In genomic region chr10:78332013-78332412, GRCh38 we compare ENCODE assay signal across 18 cellular contexts.
A peak's percentile ranks its signal among the peaks of the same experiment; 100 is the strongest.
DNase-seq lines count a peak whose midpoint lies in the region; ATAC-seq, FAIRE-seq and TF ChIP-seq lines count a peak whose summit lies in the region.
"Had no signal": no experiment of that assay in that cellular context is flagged by ENCODE, and none has a peak within 500 bp of the region (broad histone marks: within the 10 kb centered on the region; RNA-seq: fewer than 3 reads in every experiment).

No MANE protein-coding gene starts in this region.

- no peak for TF ChIP-seq CTCF in gastroesophageal sphincter (IDR thresholded peaks at IDR 0.05)
- TF ChIP-seq CTCF in ovary (IDR thresholded peaks at IDR 0.05) = no peak
- no peak for TF ChIP-seq CTCF in uterus (IDR thresholded peaks at IDR 0.05)
- TF ChIP-seq CTCF in esophagus squamous epithelium (IDR thresholded peaks at IDR 0.05) = no peak

- intact Hi-C loops in ovary (cut with DNase I) (no loop called here), uterus (cut with DNase I; ENCODE audit: low total_unique reads) (no loop called here), esophagus squamous epithelium (cut with DNase I) (no loop called here)

- H3K9me3 ChIP-seq in gastroesophageal sphincter (no peaks in the 10 kb centered on the region), ovary (no peaks in the 10 kb centered on the region), uterus (no peaks in the 10 kb centered on the region), esophagus squamous epithelium (peaks cover 0 to 5% (median 0%) of the 10 kb centered on the region in 3 donors)
- H3K9me3 ChIP-seq: Peyer's patch had no signal

- H3K27me3 ChIP-seq in gastroesophageal sphincter = no peaks in the 10 kb centered on the region
- no peaks in the 10 kb centered on the region for H3K27me3 ChIP-seq in ovary
- no peaks in the 10 kb centered on the region for H3K27me3 ChIP-seq in uterus
- H3K27me3 ChIP-seq in esophagus squamous epithelium = no peaks in the 10 kb centered on the region
- H3K27me3 ChIP-seq: Peyer's patch, upper lobe of left lung had no signal

- FAIRE-seq in HTR-8/SVneo (lab: Jason Lieb, UNC) = no peak
- FAIRE-seq: colon had no signal

- H3K4me1 ChIP-seq in gastroesophageal sphincter (peaks cover 0 to 58% (median 16%) of the 10 kb centered on the region in 3 donors), ovary (ENCODE audit: insufficient read depth) (peaks cover 15% of the 10 kb centered on the region), uterus (peaks cover 0 to 15% of the 10 kb centered on the region in 2 donors), esophagus squamous epithelium (peaks cover 6 to 27% (median 25%) of the 10 kb centered on the region in 3 donors)

- TF ChIP-seq POLR2A in gastroesophageal sphincter (IDR thresholded peaks at IDR 0.05) = no peak
- no peak for TF ChIP-seq POLR2A in ovary (IDR thresholded peaks at IDR 0.05)
- TF ChIP-seq POLR2A in uterus (IDR thresholded peaks at IDR 0.05) = no peak
- TF ChIP-seq POLR2A in esophagus squamous epithelium (IDR thresholded peaks at IDR 0.05) = no peak

- WGBS in gastroesophageal sphincter (ENCODE audit: low coverage in 1 of 2), 2 donors = 55 to 93% methylated on average over 2 to 7 of the region's 7 CpGs
- WGBS in ovary, 3 donors = 65 to 79% (median 75%) methylated on average over 7 of the region's 7 CpGs
- 67 to 73% methylated on average over 4 to 7 of the region's 7 CpGs for WGBS in esophagus squamous epithelium, 2 donors

- DNase-seq in activated CD8-positive, alpha-beta memory T cell treated with anti-CD3 and anti-CD28 coated beads for 24 hours = peak; percentile 30
- no peak for DNase-seq in activated CD8-positive, alpha-beta memory T cell treated with anti-CD3 and anti-CD28 coated beads, Interleukin-2, amount 50 U/mL, for 4 hours
- DNase-seq in ovary (peak in 3 of 5 donors; percentile 32 to 64 (median 48)), uterus (peak; percentile 45 to 46), HTR-8/SVneo (ENCODE audit: insufficient read length, low spot score) (no peak), SKM-1 (lab: John Stamatoyannopoulos, UW; ENCODE audit: unreplicated experiment) (no peak), esophagus squamous epithelium (lab: John Stamatoyannopoulos, UW) (no peak)
- DNase-seq: activated CD8-positive, alpha-beta T cell treated with anti-CD3 and anti-CD28 coated beads, Interleukin-2, amount 10 ng/mL, durations not matched to agents 7 days and 5 days; activated effector memory CD4-positive, alpha-beta T cell treated with Interleukin-2 at 50 U/mL for 16 hours; DMS79 treated with DMSO at 0.1 percent for 48 hours; NCI-H1092 treated with DMSO at 0.1 percent for 48 hours; upper lobe of left lung had no signal

- no peak overlapping the region for H3K4me3 ChIP-seq in gastroesophageal sphincter
- no peak overlapping the region for H3K4me3 ChIP-seq in ovary
- no peak overlapping the region for H3K4me3 ChIP-seq in uterus
- H3K4me3 ChIP-seq in esophagus squamous epithelium = no peak overlapping the region
- H3K4me3 ChIP-seq: Peyer's patch, upper lobe of left lung had no signal

- peak overlapping the region; percentile 55 to 78 (median 66) for H3K27ac ChIP-seq in gastroesophageal sphincter
- H3K27ac ChIP-seq in ovary = peak overlapping the region in 1 of 2 donors; percentile 36
- peak overlapping the region; percentile 70 to 84 for H3K27ac ChIP-seq in uterus
- H3K27ac ChIP-seq in esophagus squamous epithelium = peak overlapping the region in 2 of 4 donors; percentile 52 to 78
- H3K27ac ChIP-seq: 22Rv1, epithelial cell of prostate, upper lobe of left lung had no signal

- ATAC-seq in gastroesophageal sphincter = peak; percentile 70
- ATAC-seq: activated CD8-positive, alpha-beta T cell treated with anti-CD3 and anti-CD28 coated beads, Interleukin-2, amount 10 ng/mL, durations not matched to agents 7 days and 5 days; T-cell had no signal

- H3K36me3 ChIP-seq in gastroesophageal sphincter (no peaks in the 10 kb centered on the region), ovary (no peaks in the 10 kb centered on the region), uterus (no peaks in the 10 kb centered on the region), esophagus squamous epithelium (no peaks in the 10 kb centered on the region)
- H3K36me3 ChIP-seq: Peyer's patch, upper lobe of left lung had no signal

- TF ChIP-seq EP300 in gastroesophageal sphincter (IDR thresholded peaks at IDR 0.05) = no peak
- TF ChIP-seq EP300 in ovary (IDR thresholded peaks at IDR 0.05) = no peak

Comparison
In these comparisons a context has a peak if more than half of its experiments do, and no peak if none do; other contexts are left out.
1. DNase-seq: peak in activated CD8-positive, alpha-beta memory T cell treated with anti-CD3 and anti-CD28 coated beads for 24 hours (single experiment), ovary (3 of 5) and uterus (2 of 2); none in activated CD8-positive, alpha-beta memory T cell treated with anti-CD3 and anti-CD28 coated beads, Interleukin-2, amount 50 U/mL, for 4 hours (single experiment), HTR-8/SVneo (single experiment), SKM-1 (single experiment) and esophagus squamous epithelium (single experiment).